In genomic region chr3:185175370-185175987, GRCh38 we compare ENCODE assay signal across 8 cellular contexts. TPM values are rescaled to one million over a fixed set of nuclear protein-coding genes. Genes with fewer than 3 reads are reported as not detected.
A peak's percentile ranks its signal among the peaks of the same experiment; 100 is the strongest.
DNase-seq lines count a peak whose midpoint lies in the region; ATAC-seq, FAIRE-seq and TF ChIP-seq lines count a peak whose summit lies in the region.

No MANE protein-coding gene starts in this region.

- H3K9me3 ChIP-seq in right atrium auricular region, result no peaks in the 10 kb centered on the region

- DNase-seq in NCI-H187 (lab: John Stamatoyannopoulos, UW) (peak; percentile 53 to 57), NCI-H187 treated with DMSO at 0.1 percent for 48 hours (lab: John Stamatoyannopoulos, UW) (no peak), SKM-1 treated with dmso at 0.1 percent for 144 hours (lab: John Stamatoyannopoulos, UW; ENCODE audit: unreplicated experiment) (peak; percentile 88), right atrium auricular region (ENCODE audit: low spot score) (peak; percentile 72), skeletal muscle cell (ENCODE audit: low read depth) (peak; percentile 22), NCI-H2196 (lab: John Stamatoyannopoulos, UW; ENCODE audit: unreplicated experiment) (no peak), D721Med (ENCODE audit: insufficient read length, low spot score) (no peak)

- H3K27ac ChIP-seq in right atrium auricular region, result peak overlapping the region; percentile 35 to 43

- no peak for FAIRE-seq in D721Med (lab: Jason Lieb, UNC)

- TF ChIP-seq CTCF in right atrium auricular region (IDR thresholded peaks at IDR 0.05), result no peak
- TF ChIP-seq CTCF in D721Med (IDR thresholded peaks at IDR 0.05; ENCODE audit: insufficient read depth, missing control alignments), result no peak

- H3K36me3 ChIP-seq in right atrium auricular region, result no peaks in the 10 kb centered on the region

- peaks cover 0 to 4% of the 10 kb centered on the region in 2 donors for H3K4me1 ChIP-seq in right atrium auricular region

- H3K4me3 ChIP-seq in right atrium auricular region, result no peak overlapping the region
- no peak overlapping the region for H3K4me3 ChIP-seq in skeletal muscle cell (ENCODE audit: low read depth, low read length)

- ATAC-seq in HG03460 (IDR thresholded peaks at IDR 0.05; ENCODE audit: unreplicated experiment), result peak; percentile 75

- no peaks in the 10 kb centered on the region for H3K27me3 ChIP-seq in right atrium auricular region

RNA-seq across cellular contexts. Expression of gene C3orf70, which starts 22.6 kb away (rescaled TPM):
- 1 to 10 TPM; 2.6 to 3.4 TPM for total RNA-seq in right atrium auricular region

Comparison
In these comparisons a context has a peak if more than half of its experiments do, and no peak if none do; other contexts are left out.
1. DNase-seq: peak in NCI-H187 (2 of 2), SKM-1 treated with dmso at 0.1 percent for 144 hours (single experiment), right atrium auricular region (single experiment) and skeletal muscle cell (single experiment); none in NCI-H187 treated with DMSO at 0.1 percent for 48 hours (single experiment), NCI-H2196 (single experiment) and D721Med (single experiment).